23 cellular contexts compared by ENCODE assay signal in the genomic region with DNA sequence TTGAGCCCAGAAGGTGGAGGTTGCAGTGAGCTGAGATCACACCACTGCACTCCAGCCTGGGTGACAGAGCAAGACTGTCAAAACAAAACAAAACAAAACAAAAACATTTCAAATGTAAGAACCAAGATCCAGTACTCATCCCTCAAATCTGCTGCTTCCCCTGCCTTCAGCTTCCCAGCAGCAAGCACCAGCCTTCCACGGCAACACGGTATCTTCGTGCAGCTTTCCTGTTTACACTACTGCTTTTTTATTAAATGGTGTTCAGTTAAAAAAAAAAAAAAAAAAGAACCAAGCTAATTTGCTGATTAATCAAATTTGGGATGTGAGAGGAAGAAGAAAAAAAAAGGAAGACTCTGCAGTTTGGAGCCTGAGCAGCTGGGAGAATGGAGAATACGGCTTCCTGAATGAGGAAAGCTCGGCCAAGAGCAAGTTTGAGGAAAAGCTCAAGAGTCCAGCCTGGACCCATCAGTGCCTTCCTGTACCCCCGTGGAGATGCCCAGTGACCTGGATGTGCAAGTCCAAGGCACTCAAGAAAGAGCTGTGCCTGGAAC. TPM values are rescaled to one million over a fixed set of nuclear protein-coding genes. Genes with fewer than 3 reads are reported as not detected.
DNase-seq lines count a peak whose midpoint lies in the region; ATAC-seq, FAIRE-seq and TF ChIP-seq lines count a peak whose summit lies in the region.
"Had no signal": no experiment of that assay in that cellular context is flagged by ENCODE, and none has a peak within 500 bp of the region (broad histone marks: within the 10 kb centered on the region; RNA-seq: fewer than 3 reads in every experiment).

No MANE protein-coding gene starts in this region.

- 19% methylated on average over 6 of the region's 6 CpGs for WGBS in K562 (ENCODE audit: insufficient coverage, low coverage, missing lambda C conversion rate)
- WGBS in right lobe of liver (ENCODE audit: insufficient coverage, low coverage, low lambda C conversion rate, missing lambda C conversion rate): 42% methylated on average over 6 of the region's 6 CpGs
- 25 to 34% (median 29%) methylated on average over 6 of the region's 6 CpGs for WGBS in spleen, 5 donors

- CTCF ChIA-PET in K562 (lab: Yijun Ruan, JAX; ENCODE audit: low intra/inter-chr PET ratio): no interaction called here

- H3K4me2 ChIP-seq in K562 (ENCODE audit: insufficient read depth, low read length): no peak overlapping the region

- no peak for ATAC-seq in K562
- ATAC-seq in right lobe of liver: peak; percentile 48 to 69 (median 63)
- no peak for ATAC-seq in effector memory CD8-positive, alpha-beta T cell (replicated peaks)
- no peak for ATAC-seq in GM18520 (IDR thresholded peaks at IDR 0.05; ENCODE audit: unreplicated experiment)

- H3K9me3 Mint-ChIP-seq in effector memory CD8-positive, alpha-beta T cell: no peaks in the 10 kb centered on the region

- H3K27ac Mint-ChIP-seq in effector memory CD8-positive, alpha-beta T cell: no peak overlapping the region

- in situ Hi-C loops in K562 (cut with MboI): no loop called here

- H3K4me1 Mint-ChIP-seq in effector memory CD8-positive, alpha-beta T cell (ENCODE audit: low read depth in 2 of 2): no peaks in the 10 kb centered on the region

- POLR2A ChIA-PET in K562 (lab: Yijun Ruan, JAX): interaction anchor here (0.7 to 0.9 kb wide), 2 partner anchors 25 to 106 kb away, joined by 3 read pairs; no protein-coding TSS in a partner anchor

- peaks cover 17% of the 10 kb centered on the region for H3K4me1 ChIP-seq in left ventricle myocardium inferior
- no peaks in the 10 kb centered on the region; a peak in 1 of 5 replicates for H3K4me1 ChIP-seq in K562 (replicated peaks in 1 of 2; ENCODE audit: control insufficient read depth in 2 of 2, insufficient read depth in 2 of 2, low read length in 2 of 2)
- no peaks in the 10 kb centered on the region for H3K4me1 ChIP-seq in right lobe of liver
- H3K4me1 ChIP-seq in spleen: peaks cover 0 to 17% (median 3%) of the 10 kb centered on the region in 6 donors
- H3K4me1 ChIP-seq: SJCRH30 had no signal

- no TSS peak for BruUV-seq in K562 (replicated peaks; lab: Mats Ljungman, UMichigan)

- TF ChIP-seq CTCF in left ventricle myocardium inferior (IDR thresholded peaks at IDR 0.05; ENCODE audit: borderline replicate concordance) (no peak), K562 (IDR thresholded peaks at IDR 0.05 in 2 of 3, conservative IDR thresholded peaks at IDR 0.05 in 1 of 3; ENCODE audit: insufficient read depth in 2 of 3, low read depth in 1 of 3, low read length in 3 of 3) (no peak), right lobe of liver (IDR thresholded peaks at IDR 0.05) (no peak), spleen (IDR thresholded peaks at IDR 0.05 in 8 of 11, conservative IDR thresholded peaks at IDR 0.05 in 3 of 11) (no peak)

- no peak for TF ChIP-seq RAD21 in K562 (CRISPR knock-in tag; conservative IDR thresholded peaks at IDR 0.05 in 1 of 2, IDR thresholded peaks at IDR 0.05 in 1 of 2)

- no peak overlapping the region for H2AFZ ChIP-seq in K562 (ENCODE audit: low read depth, low read length)

- H3K36me3 Mint-ChIP-seq in effector memory CD8-positive, alpha-beta T cell (ENCODE audit: insufficient read depth): no peaks in the 10 kb centered on the region

- H4K20me1 ChIP-seq in K562 (replicated peaks; ENCODE audit: control insufficient read depth, insufficient read depth, low read length): peaks cover 6% of the 10 kb centered on the region

- TF ChIP-seq EP300 in K562 (IDR thresholded peaks at IDR 0.05; ENCODE audit: low read length): no peak

- TF ChIP-seq POLR2A in K562 (conservative IDR thresholded peaks at IDR 0.05) (no peak), right lobe of liver (IDR thresholded peaks at IDR 0.05) (no peak), spleen (IDR thresholded peaks at IDR 0.05) (no peak)

- H3K27me3 Mint-ChIP-seq in effector memory CD8-positive, alpha-beta T cell: peaks cover 34 to 45% of the 10 kb centered on the region in 2 donors

- H3K27ac ChIP-seq in left ventricle myocardium inferior (replicated peaks) (no peak overlapping the region), K562 (ENCODE audit: extremely low read depth, low read depth, low read length) (no peak overlapping the region), right lobe of liver (no peak overlapping the region), spleen (peak overlapping the region in 4 of 8 donors; percentile 5 to 63 (median 40))
- H3K27ac ChIP-seq: SJCRH30 had no signal

- H3K4me3 Mint-ChIP-seq in effector memory CD8-positive, alpha-beta T cell: no peak overlapping the region

- H3K79me2 ChIP-seq in K562 (ENCODE audit: control insufficient read depth, insufficient read depth, low read length): no peaks in the 10 kb centered on the region

- DNase-seq in cardiac septum (ENCODE audit: low spot score): peak; percentile 24
- DNase-seq in left ventricle myocardium inferior: no peak
- no peak for DNase-seq in K562 (ENCODE audit: extremely low read depth in 1 of 4, low spot score in 3 of 4)
- no peak for DNase-seq in right lobe of liver
- DNase-seq in spleen: peak; percentile 43
- no peak for DNase-seq in effector memory CD8-positive, alpha-beta T cell
- no peak for DNase-seq in inferior parietal cortex (ENCODE audit: extremely low spot score)
- DNase-seq: 8988T, AML-193, DMS79, HCEC 1CT, KBM-7, MM.1S, NCI-H1048, NCI-H1417 treated with DMSO at 0.1 percent for 48 hours, NCI-H187, NCI-H2107, NCI-H446 treated with DMSO at 0.1 percent for 48 hours, NCI-H526 treated with DMSO at 0.1 percent for 48 hours, OCI-M1, SJCRH30 had no signal

- H3K9me1 ChIP-seq in K562 (ENCODE audit: control insufficient read depth, insufficient read depth, low read length): no peaks in the 10 kb centered on the region

- H3K9me3 ChIP-seq in left ventricle myocardium inferior (replicated peaks) (no peaks in the 10 kb centered on the region), K562 (replicated peaks; ENCODE audit: control insufficient read depth, insufficient read depth, low read depth, low read length) (no peaks in the 10 kb centered on the region), right lobe of liver (no peaks in the 10 kb centered on the region), spleen (no peaks in the 10 kb centered on the region)
- H3K9me3 ChIP-seq: SJCRH30 had no signal

- H3K36me3 ChIP-seq in left ventricle myocardium inferior (peaks cover 16% of the 10 kb centered on the region), K562 (ENCODE audit: control insufficient read depth, insufficient read depth, low read length) (no peaks in the 10 kb centered on the region), right lobe of liver (no peaks in the 10 kb centered on the region), spleen (peaks cover 0 to 12% (median 0%) of the 10 kb centered on the region in 6 donors)
- H3K36me3 ChIP-seq: SJCRH30 had no signal

- intact Hi-C loops in cardiac septum (cut with DNase I) (no loop called here), left ventricle myocardium inferior (cut with micrococcal nuclease) (no loop called here), K562 (cut with micrococcal nuclease) (no loop called here), right lobe of liver (cut with DNase I) (no loop called here), spleen (cut with DNase I; ENCODE audit: low total_unique reads) (no loop called here)

- FAIRE-seq in K562 (lab: Jason Lieb, UNC): no peak
- FAIRE-seq: RCC 7860 had no signal

- no peak overlapping the region for H3K4me3 ChIP-seq in left ventricle myocardium inferior
- no peak overlapping the region for H3K4me3 ChIP-seq in K562
- H3K4me3 ChIP-seq in right lobe of liver: no peak overlapping the region
- H3K4me3 ChIP-seq in spleen: no peak overlapping the region
- H3K4me3 ChIP-seq: SJCRH30 had no signal

- no peak overlapping the region for H3K9ac ChIP-seq in K562 (ENCODE audit: insufficient read depth in 1 of 2, low read depth in 2 of 2, low read length in 2 of 2)

- H3K27me3 ChIP-seq in left ventricle myocardium inferior (ENCODE audit: low read depth) (no peaks in the 10 kb centered on the region), K562 (ENCODE audit: control insufficient read depth in 2 of 2, insufficient read depth in 2 of 2, low read length in 2 of 2) (peaks cover 26 to 48% of the 10 kb centered on the region in 2 experiments), right lobe of liver (no peaks in the 10 kb centered on the region), spleen (replicated peaks in 1 of 7) (peaks cover 0 to 14% (median 0%) of the 10 kb centered on the region in 7 donors)

RNA-seq across cellular contexts. Expression of gene SLC2A8, which starts 28.0 kb away (rescaled TPM):
- 14.5 TPM for total RNA-seq in cardiac septum
- 16.1 TPM for total RNA-seq in left ventricle myocardium inferior
- total RNA-seq in K562 (2011; cell fraction: chromatin; rRNA removed; ENCODE audit: low replicate concordance): 9.0 and 31.6 TPM in 2 replicates
- 24.8 and 24.9 TPM in 2 replicates for total RNA-seq in K562 (2011; cell fraction: nucleolus; rRNA removed)
- 12.1 and 16.1 TPM in 2 replicates for total RNA-seq in K562 (2011; cell fraction: nucleoplasm; rRNA removed)
- total RNA-seq in K562 (2014; rRNA removed): 9.7 and 12.6 TPM in 2 replicates
- 1.6 and 2.4 TPM in 2 replicates for total RNA-seq in K562 (2014; rRNA removed; fragmentation: Illumina TruSeq; extraction: Trizol)
- 5.2 and 6.7 TPM in 2 replicates for total RNA-seq in K562 (2015; rRNA removed; fragmentation: Illumina TruSeq; extraction: Trizol)
- total RNA-seq in K562 (2021): 10.3 and 12.9 TPM in 2 replicates
- 5.4 and 8.1 TPM in 2 replicates for polyA plus RNA-seq in K562 (2011; rRNA removed)
- 7.3 and 17.7 TPM in 2 replicates for polyA plus RNA-seq in K562 (2011; cell fraction: cytosol; rRNA removed)
- 22.0 and 29.9 TPM in 2 replicates for polyA plus RNA-seq in K562 (2011; cell fraction: nucleus; rRNA removed)
- polyA plus RNA-seq in K562 (2012): 6.4 and 7.8 TPM in 2 replicates
- 3.6 and 6.2 TPM in 2 replicates for polyA plus RNA-seq in K562 (2014; fragmentation: Illumina TruSeq; extraction: Trizol)
- polyA plus RNA-seq in K562 (2014; fragmentation: Nextera tagmentation; extraction: Ambion mirVana): 1 to 10 TPM in 1 of 2 experiments, under 1 TPM in 1; 0.13 to 1.1 TPM
- 9.9 and 10.4 TPM in 2 replicates for polyA plus RNA-seq in K562 (2014; rRNA removed)
- 2.7 and 2.9 TPM in 2 replicates for polyA minus RNA-seq in K562 (2011; rRNA and poly(A)+ RNA removed)
- 6.7 and 7.1 TPM in 2 replicates for polyA minus RNA-seq in K562 (2011; cell fraction: cytosol; rRNA and poly(A)+ RNA removed)
- polyA minus RNA-seq in K562 (2011; cell fraction: nucleus; rRNA and poly(A)+ RNA removed): 8.3 and 8.9 TPM in 2 replicates
- total RNA-seq in right lobe of liver: 10 to 100 TPM; 16.2 to 25.0 (median 18.8) TPM
- 10 to 100 TPM; 16.8 to 32.0 (median 23.0) TPM for total RNA-seq in spleen
- polyA plus RNA-seq in spleen: 10 to 100 TPM; 10.0 to 18.3 (median 14.5) TPM

RNA-seq across cellular contexts. Expression of gene ZNF79, which starts 55.3 kb away (rescaled TPM):
- total RNA-seq in cardiac septum (5.5 TPM), left ventricle myocardium inferior (6.2 TPM), K562 (2014; rRNA removed) (6.0 and 6.6 TPM in 2 replicates), K562 (2014; rRNA removed; fragmentation: Illumina TruSeq; extraction: Trizol) (5.3 and 5.6 TPM in 2 replicates), K562 (2015; rRNA removed; fragmentation: Illumina TruSeq; extraction: Trizol) (6.3 and 7.0 TPM in 2 replicates), K562 (2021) (6.3 and 6.4 TPM in 2 replicates), right lobe of liver (1 to 10 TPM; 2.5 to 4.6 (median 3.5) TPM), spleen (10 to 100 TPM; 10.4 to 14.7 (median 12.7) TPM)
- 23.5 and 37.2 TPM in 2 replicates for total RNA-seq in K562 (2011; cell fraction: chromatin; rRNA removed; ENCODE audit: low replicate concordance)
- total RNA-seq in K562 (2011; cell fraction: nucleolus; rRNA removed): 21.8 and 28.7 TPM in 2 replicates
- total RNA-seq in K562 (2011; cell fraction: nucleoplasm; rRNA removed): 13.2 and 19.8 TPM in 2 replicates
- polyA plus RNA-seq in K562 (2011; rRNA removed) (2.7 and 3.4 TPM in 2 replicates), K562 (2014; fragmentation: Illumina TruSeq; extraction: Trizol) (4.1 and 4.3 TPM in 2 replicates), K562 (2014; fragmentation: Nextera tagmentation; extraction: Ambion mirVana) (under 1 TPM; 0.62 to 0.70 TPM), K562 (2014; rRNA removed) (3.7 and 5.1 TPM in 2 replicates), spleen (1 to 10 TPM; 2.3 to 4.1 (median 3.8) TPM)
- polyA plus RNA-seq in K562 (2011; cell fraction: cytosol; rRNA removed): 2.5 and 2.8 TPM in 2 replicates
- 3.9 and 4.7 TPM in 2 replicates for polyA plus RNA-seq in K562 (2011; cell fraction: nucleus; rRNA removed)
- polyA plus RNA-seq in K562 (2012): 3.0 and 3.1 TPM in 2 replicates
- 13.0 and 14.1 TPM in 2 replicates for polyA minus RNA-seq in K562 (2011; rRNA and poly(A)+ RNA removed)
- polyA minus RNA-seq in K562 (2011; cell fraction: cytosol; rRNA and poly(A)+ RNA removed): 5.1 and 5.7 TPM in 2 replicates
- polyA minus RNA-seq in K562 (2011; cell fraction: nucleus; rRNA and poly(A)+ RNA removed): 9.2 and 10.7 TPM in 2 replicates

Comparison
In these comparisons a context has a peak if more than half of its experiments do, and no peak if none do; other contexts are left out.
1. DNase-seq: peak in cardiac septum (single experiment) and spleen (single experiment); none in left ventricle myocardium inferior (single experiment), K562 (0 of 4), right lobe of liver (0 of 3), effector memory CD8-positive, alpha-beta T cell (0 of 3) and inferior parietal cortex (single experiment).
2. ATAC-seq: peak in right lobe of liver (4 of 4); none in K562 (single experiment), effector memory CD8-positive, alpha-beta T cell (single experiment) and GM18520 (single experiment).